In genomic region chrX:1332433-1332832, GRCh38 we compare ENCODE assay signal across 2 cellular contexts. TPM values are rescaled to one million over a fixed set of nuclear protein-coding genes. Genes with fewer than 3 reads are reported as not detected.
"Had no signal": no experiment of that assay in that cellular context is flagged by ENCODE, and none has a peak within 500 bp of the region (broad histone marks: within the 10 kb centered on the region; RNA-seq: fewer than 3 reads in every experiment).

No MANE protein-coding gene starts in this region.

RNA-seq across cellular contexts. Expression of gene IL3RA, which starts 4.2 kb away (rescaled TPM):
- total RNA-seq: bronchial epithelial cell, cardiac muscle cell had no signal
